ENCODE assay signal across 8 cellular contexts in genomic region chr11:79438631-79439429, GRCh38. TPM values are rescaled to one million over a fixed set of nuclear protein-coding genes. Genes with fewer than 3 reads are reported as not detected.
DNase-seq lines count a peak whose midpoint lies in the region; TF ChIP-seq lines count a peak whose summit lies in the region.

No MANE protein-coding gene starts in this region.

- no peak for TF ChIP-seq CTCF in breast epithelium (IDR thresholded peaks at IDR 0.05)

- H3K4me3 ChIP-seq in breast epithelium: peak overlapping the region; percentile 50 to 72 (median 54)
- peak overlapping the region; percentile 53 for H3K4me3 ChIP-seq in urinary bladder (ENCODE audit: low read depth, low read length)
- no peak overlapping the region for H3K4me3 ChIP-seq in CD8-positive, alpha-beta memory T cell (ENCODE audit: low read length)

- no peak overlapping the region for H3K4me3 Mint-ChIP-seq in CD8-positive, alpha-beta memory T cell

- 3% methylated on average over 43 of the region's 43 CpGs for WGBS in urinary bladder

- H3K9me3 Mint-ChIP-seq in CD8-positive, alpha-beta memory T cell: peaks cover 0 to 31% (median 15%) of the 10 kb centered on the region in 5 donors

- no peak overlapping the region for H3K27ac Mint-ChIP-seq in CD8-positive, alpha-beta memory T cell

- peaks cover 44 to 63% of the 10 kb centered on the region in 2 donors for H3K27me3 Mint-ChIP-seq in CD8-positive, alpha-beta memory T cell

- POLR2A ChIA-PET in HEK293T (lab: Yijun Ruan, JAX): interaction anchor here (1.6 to 1.8 kb wide), 2 partner anchors 11 to 17 kb away, joined by 4 to 5 read pairs; no protein-coding TSS in a partner anchor
- POLR2A ChIA-PET in CD8-positive, alpha-beta memory T cell (lab: Charles Lee): no interaction called here

- H3K36me3 ChIP-seq in breast epithelium: no peaks in the 10 kb centered on the region
- no peaks in the 10 kb centered on the region for H3K36me3 ChIP-seq in urinary bladder (ENCODE audit: insufficient read depth)
- H3K36me3 ChIP-seq in CD8-positive, alpha-beta memory T cell (ENCODE audit: insufficient read depth, low read length): no peaks in the 10 kb centered on the region

- no peak for TF ChIP-seq POLR2A in breast epithelium (IDR thresholded peaks at IDR 0.05)

- H3K27ac ChIP-seq in breast epithelium (peak overlapping the region; percentile 52 to 61), urinary bladder (ENCODE audit: low read depth) (no peak overlapping the region)
- H3K27ac ChIP-seq in CD8-positive, alpha-beta memory T cell (ENCODE audit: low read depth, low read length): no peak overlapping the region

- CTCF ChIA-PET in HEK293T (lab: Yijun Ruan, JAX): no interaction called here
- CTCF ChIA-PET in CD8-positive, alpha-beta memory T cell (lab: Charles Lee): no interaction called here

- H3K4me1 ChIP-seq in breast epithelium (peaks cover 8 to 18% of the 10 kb centered on the region in 2 donors), urinary bladder (ENCODE audit: insufficient read depth) (no peaks in the 10 kb centered on the region)
- H3K4me1 ChIP-seq in CD8-positive, alpha-beta memory T cell (ENCODE audit: insufficient read depth, low read length): no peaks in the 10 kb centered on the region

- peaks cover 0 to 86% of the 10 kb centered on the region in 2 donors for H3K27me3 ChIP-seq in breast epithelium
- peaks cover 20% of the 10 kb centered on the region for H3K27me3 ChIP-seq in CD8-positive, alpha-beta memory T cell (ENCODE audit: insufficient read depth, low read length, poor library complexity, severe bottlenecking)

- DNase-seq in 8988T (peak; percentile 33), HEK293T (ENCODE audit: extremely low spot score) (peak; percentile 20), breast epithelium (ENCODE audit: low spot score in 2 of 2) (no peak), left kidney (ENCODE audit: low read depth, low spot score) (peak; percentile 63), NCI-H187 (lab: John Stamatoyannopoulos, UW) (no peak)
- DNase-seq in NK-92 treated with Interleukin-12 subunit alpha and Interleukin-12 subunit beta, amount 100 ng/mL, for 24 hours (lab: John Stamatoyannopoulos, UW): no peak
- DNase-seq in CD8-positive, alpha-beta memory T cell: no peak

- H3K9me3 ChIP-seq in breast epithelium: no peaks in the 10 kb centered on the region
- H3K9me3 ChIP-seq in CD8-positive, alpha-beta memory T cell (ENCODE audit: low read length): no peaks in the 10 kb centered on the region

- intact Hi-C loops in breast epithelium (cut with DNase I; ENCODE audit: low total_unique reads): no loop called here

- H3K4me1 Mint-ChIP-seq in CD8-positive, alpha-beta memory T cell: peaks cover 4 to 7% (median 6%) of the 10 kb centered on the region in 3 donors

- H3K36me3 Mint-ChIP-seq in CD8-positive, alpha-beta memory T cell: no peaks in the 10 kb centered on the region

TF ChIP-seq in HEK293T, 16 proteins besides CTCF, POLR2A, EP300 and RAD21:
- no peak for TF ChIP-seq PKNOX1 (IDR thresholded peaks at IDR 0.05)
- no peak for TF ChIP-seq FOXK2 (IDR thresholded peaks at IDR 0.05)
- no peak for TF ChIP-seq TARDBP (IDR thresholded peaks at IDR 0.05)
- no peak for TF ChIP-seq LEF1 (IDR thresholded peaks at IDR 0.05; ENCODE audit: borderline replicate concordance)
- no peak for TF ChIP-seq ZNF384 (IDR thresholded peaks at IDR 0.05)
- TF ChIP-seq FOXA1 (IDR thresholded peaks at IDR 0.05): no peak
- TF ChIP-seq CTBP1 (IDR thresholded peaks at IDR 0.05; ENCODE audit: borderline replicate concordance): no peak
- no peak for TF ChIP-seq ELF4 (IDR thresholded peaks at IDR 0.05)
- no peak for TF ChIP-seq BHLHE40 (IDR thresholded peaks at IDR 0.05; ENCODE audit: borderline replicate concordance)
- TF ChIP-seq L3MBTL2 (conservative IDR thresholded peaks at IDR 0.05): no peak
- no peak for TF ChIP-seq ARNT (IDR thresholded peaks at IDR 0.05)
- TF ChIP-seq HDGF (IDR thresholded peaks at IDR 0.05; ENCODE audit: borderline replicate concordance): no peak
- no peak for TF ChIP-seq FOXM1 (IDR thresholded peaks at IDR 0.05; ENCODE audit: borderline replicate concordance)
- no peak for TF ChIP-seq NFRKB (IDR thresholded peaks at IDR 0.05)
- TF ChIP-seq SUZ12 (IDR thresholded peaks at IDR 0.05): no peak
- no peak for TF ChIP-seq SP1 (IDR thresholded peaks at IDR 0.05)

RNA-seq across cellular contexts. Expression of gene TENM4, which starts 2.0 kb away (rescaled TPM):
- 1 to 10 TPM in 2 of 3 donors, under 1 TPM in 1; 0.29 to 7.9 (median 4.8) TPM for total RNA-seq in breast epithelium
- total RNA-seq in urinary bladder: 27.8 TPM
- 1.5 TPM for polyA plus RNA-seq in urinary bladder
- total RNA-seq in CD8-positive, alpha-beta memory T cell: not detected
- polyA plus RNA-seq in CD8-positive, alpha-beta memory T cell: not detected

Comparison
In these comparisons a context has a peak if more than half of its experiments do, and no peak if none do; other contexts are left out.
1. DNase-seq: peak in 8988T (single experiment), HEK293T (single experiment) and left kidney (single experiment); none in breast epithelium (0 of 2), NCI-H187 (0 of 2), NK-92 treated with Interleukin-12 subunit alpha and Interleukin-12 subunit beta, amount 100 ng/mL, for 24 hours (single experiment) and CD8-positive, alpha-beta memory T cell (0 of 5).
2. H3K27ac ChIP-seq: peak in breast epithelium (2 of 2); none in urinary bladder (single experiment) and CD8-positive, alpha-beta memory T cell (single experiment).